ENCODE assay signal across 10 cellular contexts in the genomic region with DNA sequence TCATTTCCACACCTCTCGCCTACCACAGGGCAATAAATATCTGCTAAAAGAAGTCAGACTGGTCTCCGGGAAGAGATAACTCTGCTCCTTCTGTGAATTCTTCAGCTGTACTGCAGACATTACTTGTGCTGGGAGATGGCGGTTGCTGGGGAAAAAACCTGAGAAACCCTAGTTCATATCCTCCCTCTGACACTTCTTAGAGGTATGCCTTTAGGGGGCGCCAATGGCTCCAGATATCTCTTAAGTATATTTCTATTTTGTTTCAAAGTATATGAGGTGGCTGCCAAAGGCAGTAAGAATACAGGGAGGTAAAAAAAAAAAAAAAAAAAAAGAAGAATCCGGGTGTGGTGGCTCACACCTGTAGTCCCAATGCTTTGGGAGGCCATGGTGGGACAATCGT.
DNase-seq lines count a peak whose midpoint lies in the region; TF ChIP-seq lines count a peak whose summit lies in the region.
"Had no signal": no experiment of that assay in that cellular context is flagged by ENCODE, and none has a peak within 500 bp of the region (broad histone marks: within the 10 kb centered on the region; RNA-seq: fewer than 3 reads in every experiment).

No MANE protein-coding gene starts in this region.

- H3K4me3 ChIP-seq in Loucy (ENCODE audit: low read length, poor library complexity, severe bottlenecking) (no peak overlapping the region), choroid plexus epithelial cell (ENCODE audit: low read depth, low read length) (no peak overlapping the region), dorsolateral prefrontal cortex (no peak overlapping the region), suprapubic skin (no peak overlapping the region)

- no peak overlapping the region for H2AFZ ChIP-seq in Loucy (ENCODE audit: low read length)

- TF ChIP-seq POLR2A in suprapubic skin (IDR thresholded peaks at IDR 0.05) = no peak

- CTCF ChIA-PET in activated naive CD4-positive, alpha-beta T cell treated with anti-CD3 and anti-CD28 coated beads, Interleukin-2, amount 10 ng/mL, durations not matched to agents 7 days and 5 days (lab: Charles Lee) = interaction anchor here (1.5 kb wide), 2 partner anchors 12 to 323 kb away, joined by 3 to 6 read pairs; no protein-coding TSS in a partner anchor

- no peak overlapping the region for H3K27ac ChIP-seq in dorsolateral prefrontal cortex
- H3K27ac ChIP-seq in suprapubic skin = no peak overlapping the region

- TF ChIP-seq CTCF in Loucy (conservative IDR thresholded peaks at IDR 0.05; ENCODE audit: low read length) (peak; percentile 68), choroid plexus epithelial cell (conservative IDR thresholded peaks at IDR 0.05; ENCODE audit: low read depth, low read length) (peak; percentile 57), dorsolateral prefrontal cortex (IDR thresholded peaks at IDR 0.05 in 54 of 56, conservative IDR thresholded peaks at IDR 0.05 in 2 of 56; ENCODE audit: low read depth in 1 of 56, partially characterized antibody in 56 of 56) (no peak), suprapubic skin (IDR thresholded peaks at IDR 0.05) (no peak)

- H3K79me2 ChIP-seq in Loucy (ENCODE audit: insufficient read depth, low read length) = no peaks in the 10 kb centered on the region

- WGBS in suprapubic skin = 79% methylated on average over 6 of the region's 6 CpGs

- H3K4me3 Mint-ChIP-seq in activated naive CD4-positive, alpha-beta T cell treated with anti-CD3 and anti-CD28 coated beads, Interleukin-2, amount 10 ng/mL, durations not matched to agents 7 days and 5 days = no peak overlapping the region
- H3K4me3 Mint-ChIP-seq: IgD-negative memory B cell had no signal

- no peaks in the 10 kb centered on the region for H3K27me3 ChIP-seq in Loucy (ENCODE audit: insufficient read depth, low read length, poor library complexity, severe bottlenecking)
- no peaks in the 10 kb centered on the region for H3K27me3 ChIP-seq in dorsolateral prefrontal cortex
- no peaks in the 10 kb centered on the region for H3K27me3 ChIP-seq in suprapubic skin

- no peaks in the 10 kb centered on the region for H3K36me3 Mint-ChIP-seq in activated naive CD4-positive, alpha-beta T cell treated with anti-CD3 and anti-CD28 coated beads, Interleukin-2, amount 10 ng/mL, durations not matched to agents 7 days and 5 days

- H3K9me3 ChIP-seq in Loucy (ENCODE audit: insufficient read depth, low read depth, low read length) = no peaks in the 10 kb centered on the region
- H3K9me3 ChIP-seq in suprapubic skin = no peaks in the 10 kb centered on the region

- H3K4me1 ChIP-seq in Loucy (ENCODE audit: insufficient read depth, low read length, poor library complexity, severe bottlenecking) (peaks cover 5% of the 10 kb centered on the region), suprapubic skin (no peaks in the 10 kb centered on the region)

- no peak overlapping the region for H3K9ac ChIP-seq in Loucy (ENCODE audit: low read depth, low read length, poor library complexity, severe bottlenecking)

- H3K4me2 ChIP-seq in Loucy (ENCODE audit: low read depth, low read length, poor library complexity, severe bottlenecking) = no peak overlapping the region

- no peaks in the 10 kb centered on the region for H3K4me1 Mint-ChIP-seq in activated naive CD4-positive, alpha-beta T cell treated with anti-CD3 and anti-CD28 coated beads, Interleukin-2, amount 10 ng/mL, durations not matched to agents 7 days and 5 days
- H3K4me1 Mint-ChIP-seq: IgD-negative memory B cell had no signal

- no peaks in the 10 kb centered on the region for H3F3A ChIP-seq in Loucy (ENCODE audit: low read depth)

- no peaks in the 10 kb centered on the region for H3K27me3 Mint-ChIP-seq in activated naive CD4-positive, alpha-beta T cell treated with anti-CD3 and anti-CD28 coated beads, Interleukin-2, amount 10 ng/mL, durations not matched to agents 7 days and 5 days

- DNase-seq in activated naive CD4-positive, alpha-beta T cell treated with anti-CD3 and anti-CD28 coated beads, Interleukin-2, amount 10 ng/mL, durations not matched to agents 7 days and 5 days = peak; percentile 54
- DNase-seq in activated naive CD4-positive, alpha-beta T cell treated with Interleukin-2 at 50 U/mL for 16 hours = no peak
- DNase-seq in choroid plexus epithelial cell (ENCODE audit: low read depth) = peak; percentile 77
- peak; percentile 38 for DNase-seq in stimulated activated CD8-positive, alpha-beta memory T cell treated with anti-CD3 and anti-CD28 coated beads, Interleukin-4, amount 100 ng/mL, for 48 hours
- no peak for DNase-seq in HuH-7.5 (ENCODE audit: low spot score)
- no peak for DNase-seq in dorsolateral prefrontal cortex
- DNase-seq in suprapubic skin (ENCODE audit: low spot score in 2 of 2) = no peak
- DNase-seq: DMS79 treated with DMSO at 0.1 percent for 48 hours had no signal

- H3K36me3 ChIP-seq in Loucy (ENCODE audit: insufficient read depth, low read length) (peaks cover 3% of the 10 kb centered on the region; the same call in 1 of the 2 replicates), suprapubic skin (no peaks in the 10 kb centered on the region)

- H3K9me2 ChIP-seq in Loucy (replicated peaks; ENCODE audit: low read depth, low read length) = no peaks in the 10 kb centered on the region

- H4K20me1 ChIP-seq in Loucy (ENCODE audit: insufficient read depth, low read length, poor library complexity, severe bottlenecking) = no peaks in the 10 kb centered on the region

- intact Hi-C loops in dorsolateral prefrontal cortex (cut with DNase I) = no loop called here

- TF ChIP-seq EP300 in suprapubic skin (IDR thresholded peaks at IDR 0.05) = no peak

- H3K27ac Mint-ChIP-seq in activated naive CD4-positive, alpha-beta T cell treated with anti-CD3 and anti-CD28 coated beads, Interleukin-2, amount 10 ng/mL, durations not matched to agents 7 days and 5 days = no peak overlapping the region
- H3K27ac Mint-ChIP-seq: IgD-negative memory B cell had no signal

- H3K9me3 Mint-ChIP-seq in activated naive CD4-positive, alpha-beta T cell treated with anti-CD3 and anti-CD28 coated beads, Interleukin-2, amount 10 ng/mL, durations not matched to agents 7 days and 5 days = no peaks in the 10 kb centered on the region
- H3K9me3 Mint-ChIP-seq: IgD-negative memory B cell had no signal

Comparison
In these comparisons a context has a peak if more than half of its experiments do, and no peak if none do; other contexts are left out.
1. DNase-seq: peak in activated naive CD4-positive, alpha-beta T cell treated with anti-CD3 and anti-CD28 coated beads, Interleukin-2, amount 10 ng/mL, durations not matched to agents 7 days and 5 days (single experiment), choroid plexus epithelial cell (single experiment) and stimulated activated CD8-positive, alpha-beta memory T cell treated with anti-CD3 and anti-CD28 coated beads, Interleukin-4, amount 100 ng/mL, for 48 hours (single experiment); none in activated naive CD4-positive, alpha-beta T cell treated with Interleukin-2 at 50 U/mL for 16 hours (single experiment), HuH-7.5 (single experiment), dorsolateral prefrontal cortex (0 of 10) and suprapubic skin (0 of 2).
2. CTCF ChIP-seq: peak in Loucy (single experiment) and choroid plexus epithelial cell (single experiment); none in dorsolateral prefrontal cortex (0 of 56) and suprapubic skin (0 of 2).